In genomic region chr5:103027267-103027666, GRCh38 we compare ENCODE assay signal across 14 cellular contexts.
DNase-seq lines count a peak whose midpoint lies in the region; ATAC-seq and TF ChIP-seq lines count a peak whose summit lies in the region.
"Had no signal": no experiment of that assay in that cellular context is flagged by ENCODE, and none has a peak within 500 bp of the region (broad histone marks: within the 10 kb centered on the region; RNA-seq: fewer than 3 reads in every experiment).

No MANE protein-coding gene starts in this region.

- no peak overlapping the region for H3K4me3 Mint-ChIP-seq in stimulated activated effector memory CD8-positive, alpha-beta T cell treated with anti-CD3 and anti-CD28 coated beads, Interleukin-12 subunit alpha, Interleukin-12 subunit beta, amount 100 ng/mL, for 72 hours
- H3K4me3 Mint-ChIP-seq: CD8-positive, alpha-beta T cell had no signal

- H3K36me3 ChIP-seq in left ventricle myocardium inferior, result peaks cover 87% of the 10 kb centered on the region
- peaks cover 92% of the 10 kb centered on the region for H3K36me3 ChIP-seq in right atrium auricular region

- H3K36me3 Mint-ChIP-seq in stimulated activated effector memory CD8-positive, alpha-beta T cell treated with anti-CD3 and anti-CD28 coated beads, Interleukin-12 subunit alpha, Interleukin-12 subunit beta, amount 100 ng/mL, for 72 hours, result peaks cover 51% of the 10 kb centered on the region

- H3K27me3 ChIP-seq in left ventricle myocardium inferior (ENCODE audit: low read depth), result no peaks in the 10 kb centered on the region
- no peaks in the 10 kb centered on the region for H3K27me3 ChIP-seq in right atrium auricular region

- TF ChIP-seq CTCF in left ventricle myocardium inferior (IDR thresholded peaks at IDR 0.05; ENCODE audit: borderline replicate concordance) (no peak), right atrium auricular region (IDR thresholded peaks at IDR 0.05) (no peak)

- intact Hi-C loops in left ventricle myocardium inferior (cut with micrococcal nuclease), result no loop called here
- intact Hi-C loops in cardiac septum (cut with DNase I), result no loop called here

- H3K27ac ChIP-seq in left ventricle myocardium inferior (replicated peaks) (peak overlapping the region; percentile 51), right atrium auricular region (peak overlapping the region; percentile 15 to 19)
- H3K27ac ChIP-seq: GM23248 had no signal

- no peaks in the 10 kb centered on the region for H3K4me1 Mint-ChIP-seq in stimulated activated effector memory CD8-positive, alpha-beta T cell treated with anti-CD3 and anti-CD28 coated beads, Interleukin-12 subunit alpha, Interleukin-12 subunit beta, amount 100 ng/mL, for 72 hours

- H3K27ac Mint-ChIP-seq in stimulated activated effector memory CD8-positive, alpha-beta T cell treated with anti-CD3 and anti-CD28 coated beads, Interleukin-12 subunit alpha, Interleukin-12 subunit beta, amount 100 ng/mL, for 72 hours, result peak overlapping the region; percentile 13
- H3K27ac Mint-ChIP-seq: CD8-positive, alpha-beta T cell had no signal

- no peaks in the 10 kb centered on the region for H3K9me3 Mint-ChIP-seq in stimulated activated effector memory CD8-positive, alpha-beta T cell treated with anti-CD3 and anti-CD28 coated beads, Interleukin-12 subunit alpha, Interleukin-12 subunit beta, amount 100 ng/mL, for 72 hours
- H3K9me3 Mint-ChIP-seq: CD8-positive, alpha-beta T cell had no signal

- peaks cover 23% of the 10 kb centered on the region for H3K4me1 ChIP-seq in left ventricle myocardium inferior
- no peaks in the 10 kb centered on the region for H3K4me1 ChIP-seq in right atrium auricular region
- H3K4me1 ChIP-seq: Caco-2 had no signal

- no peak overlapping the region for H3K4me3 ChIP-seq in left ventricle myocardium inferior
- H3K4me3 ChIP-seq in right atrium auricular region, result no peak overlapping the region
- H3K4me3 ChIP-seq: GM23248 had no signal

- no peak for ATAC-seq in stimulated activated effector memory CD8-positive, alpha-beta T cell treated with anti-CD3 and anti-CD28 coated beads, Interleukin-12 subunit alpha, Interleukin-12 subunit beta, amount 100 ng/mL, for 72 hours
- no peak for ATAC-seq in GM21447 (IDR thresholded peaks at IDR 0.05; ENCODE audit: unreplicated experiment)
- ATAC-seq: CD8-positive, alpha-beta T cell had no signal

- H3K9me3 ChIP-seq in left ventricle myocardium inferior (replicated peaks) (no peaks in the 10 kb centered on the region), right atrium auricular region (no peaks in the 10 kb centered on the region)
- H3K9me3 ChIP-seq: Caco-2 had no signal

- DNase-seq in left ventricle myocardium inferior (no peak), cardiac septum (ENCODE audit: low spot score) (no peak), right atrium auricular region (ENCODE audit: low spot score) (no peak), mesenteric fat pad (ENCODE audit: low spot score) (no peak)
- no peak for DNase-seq in stimulated activated effector memory CD8-positive, alpha-beta T cell treated with anti-CD3 and anti-CD28 coated beads, Interleukin-12 subunit alpha, Interleukin-12 subunit beta, amount 100 ng/mL, for 72 hours (ENCODE audit: low spot score in 2 of 2)
- DNase-seq: C1 segment of cervical spinal cord; Caco-2; CD8-positive, alpha-beta T cell; DMS153; DND-41; GM23248; H7; HCEC 1CT had no signal
